In genomic region chr9:135612437-135612836, GRCh38 we compare ENCODE assay signal across 31 cellular contexts. TPM values are rescaled to one million over a fixed set of nuclear protein-coding genes. Genes with fewer than 3 reads are reported as not detected.
"Had no signal": no experiment of that assay in that cellular context is flagged by ENCODE, and none has a peak within 500 bp of the region (broad histone marks: within the 10 kb centered on the region; RNA-seq: fewer than 3 reads in every experiment).

No MANE protein-coding gene starts in this region.

- H3K27ac ChIP-seq: adrenal gland, body of pancreas, colonic mucosa, epithelial cell of prostate, gastrocnemius medialis, neutrophil, pancreas, prostate gland, sigmoid colon, stomach, tibial artery had no signal

- H3K4me3 ChIP-seq: adrenal gland, body of pancreas, colonic mucosa, gastrocnemius medialis, mucosa of descending colon, pancreas, prostate gland, sigmoid colon, stomach, tibial artery had no signal

- H3K36me3 ChIP-seq: adrenal gland, colonic mucosa, gastrocnemius medialis, neutrophil, pancreas, prostate gland, sigmoid colon, stomach, tibial artery had no signal

- H3K4me1 ChIP-seq: adrenal gland, body of pancreas, colonic mucosa, gastrocnemius medialis, pancreas, prostate gland, sigmoid colon, stomach, tibial artery had no signal

- ATAC-seq: activated CD4-positive, alpha-beta T cell treated with anti-CD3 and anti-CD28 coated beads for 36 hours; body of pancreas; gastrocnemius medialis; left ventricle myocardium superior; mucosa of descending colon; natural killer cell treated with Interleukin-12 subunit alpha and Interleukin-12 subunit beta and Interleukin-15 and Interleukin-18, amount 100 ng/mL, for 72 hours; pancreas; stimulated activated naive B cell treated with anti-CD40 and anti-IgM and Interleukin-4, amounts not matched to agents 10 μg/mL and 1 μg/mL and 100 μg/mL, for 72 hours had no signal

- H3K27me3 ChIP-seq: adrenal gland, body of pancreas, colonic mucosa, neutrophil, pancreas had no signal

- H3K9me3 ChIP-seq: adrenal gland, body of pancreas, colonic mucosa, gastrocnemius medialis, mucosa of descending colon, neutrophil, pancreas, prostate gland, sigmoid colon, stomach, tibial artery had no signal

- DNase-seq: activated CD4-positive, alpha-beta T cell treated with anti-CD3 and anti-CD28 coated beads for 36 hours; activated CD4-positive, CD25-positive, alpha-beta regulatory T cell; activated effector memory CD4-positive, alpha-beta T cell treated with Interleukin-2 at 50 U/mL for 16 hours; activated naive CD4-positive, alpha-beta T cell treated with anti-CD3 and anti-CD28 coated beads for 36 hours; activated naive CD8-positive, alpha-beta T cell treated with anti-CD3 and anti-CD28 coated beads for 36 hours; aorta; body of pancreas; colonic mucosa; effector CD8-positive, alpha-beta T cell; gastrocnemius medialis; glutamatergic neuron; islet precursor cell; left ventricle myocardium superior; mucosa of descending colon; retina; small intestine; stimulated activated naive B cell treated with anti-CD40 and anti-IgM and Interleukin-4, amounts not matched to agents 10 μg/mL and 1 μg/mL and 100 μg/mL, for 72 hours; stomach had no signal

RNA-seq across cellular contexts. Expression of gene GLT6D1, which starts 26.9 kb away (rescaled TPM):
- total RNA-seq: activated CD4-positive, alpha-beta T cell treated with anti-CD3 and anti-CD28 coated beads for 36 hours; activated naive CD4-positive, alpha-beta T cell treated with anti-CD3 and anti-CD28 coated beads for 36 hours; activated naive CD8-positive, alpha-beta T cell treated with anti-CD3 and anti-CD28 coated beads for 36 hours; adrenal gland; aorta; body of pancreas; colonic mucosa; dermis microvascular lymphatic vessel endothelial cell; gastrocnemius medialis; left ventricle myocardium superior; lung microvascular endothelial cell; mesenteric fat pad; mucosa of descending colon; myocyte; natural killer cell treated with Interleukin-12 subunit alpha and Interleukin-12 subunit beta and Interleukin-15 and Interleukin-18, amount 100 ng/mL, for 72 hours; pancreas; prostate gland; sigmoid colon; stomach; urinary bladder had no signal
- polyA plus RNA-seq: adrenal gland, aorta, sigmoid colon, small intestine, stomach, urinary bladder had no signal

RNA-seq across cellular contexts. Expression of gene LCN9, which starts 50.7 kb away (rescaled TPM):
- total RNA-seq: activated CD4-positive, alpha-beta T cell treated with anti-CD3 and anti-CD28 coated beads for 36 hours; activated naive CD4-positive, alpha-beta T cell treated with anti-CD3 and anti-CD28 coated beads for 36 hours; activated naive CD8-positive, alpha-beta T cell treated with anti-CD3 and anti-CD28 coated beads for 36 hours; adrenal gland; aorta; body of pancreas; colonic mucosa; dermis microvascular lymphatic vessel endothelial cell; gastrocnemius medialis; left ventricle myocardium superior; lung microvascular endothelial cell; mesenteric fat pad; mucosa of descending colon; myocyte; natural killer cell treated with Interleukin-12 subunit alpha and Interleukin-12 subunit beta and Interleukin-15 and Interleukin-18, amount 100 ng/mL, for 72 hours; pancreas; prostate gland; sigmoid colon; stomach; urinary bladder had no signal
- polyA plus RNA-seq: adrenal gland, aorta, pancreas, sigmoid colon, small intestine, stomach, urinary bladder had no signal

RNA-seq across cellular contexts. Expression of gene PAEP, which starts 50.9 kb away (rescaled TPM):
- total RNA-seq: activated CD4-positive, alpha-beta T cell treated with anti-CD3 and anti-CD28 coated beads for 36 hours; activated naive CD4-positive, alpha-beta T cell treated with anti-CD3 and anti-CD28 coated beads for 36 hours; activated naive CD8-positive, alpha-beta T cell treated with anti-CD3 and anti-CD28 coated beads for 36 hours; adrenal gland; aorta; body of pancreas; colonic mucosa; dermis microvascular lymphatic vessel endothelial cell; gastrocnemius medialis; left ventricle myocardium superior; lung microvascular endothelial cell; mesenteric fat pad; mucosa of descending colon; myocyte; natural killer cell treated with Interleukin-12 subunit alpha and Interleukin-12 subunit beta and Interleukin-15 and Interleukin-18, amount 100 ng/mL, for 72 hours; pancreas; sigmoid colon; stomach; urinary bladder had no signal
- polyA plus RNA-seq: adrenal gland, aorta, pancreas, sigmoid colon, small intestine, stomach, urinary bladder had no signal
